Comparison of ENCODE assay signal across 5 cellular contexts in the genomic region with DNA sequence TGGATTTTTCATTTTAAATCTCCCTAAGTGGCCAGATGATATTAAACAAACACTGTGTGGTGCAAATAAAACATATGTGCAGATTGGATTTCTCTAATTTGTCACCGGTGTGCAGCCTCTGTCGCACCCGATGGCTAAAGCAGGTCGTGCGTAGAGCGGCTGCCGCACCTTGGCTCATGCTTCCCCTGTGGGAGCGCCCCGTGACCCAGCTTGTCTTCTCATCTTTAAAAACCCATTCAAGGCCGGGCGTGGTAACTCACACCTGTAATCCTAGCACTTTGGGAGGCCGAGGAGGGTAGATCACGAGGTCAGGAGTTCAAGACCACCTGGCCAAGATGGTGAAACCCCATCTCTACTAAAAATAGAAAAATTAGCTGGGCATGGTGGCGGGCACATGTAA. TPM values are rescaled to one million over a fixed set of nuclear protein-coding genes. Genes with fewer than 3 reads are reported as not detected.
"Had no signal": no experiment of that assay in that cellular context is flagged by ENCODE, and none has a peak within 500 bp of the region (broad histone marks: within the 10 kb centered on the region; RNA-seq: fewer than 3 reads in every experiment).

No MANE protein-coding gene starts in this region.

RNA-seq across cellular contexts. Expression of a gene that starts 24.3 kb away (rescaled TPM):
- total RNA-seq: HepG2, HT-29, HT1080, IMR-90, K562 had no signal
